11 cellular contexts compared by ENCODE assay signal in the genomic region with DNA sequence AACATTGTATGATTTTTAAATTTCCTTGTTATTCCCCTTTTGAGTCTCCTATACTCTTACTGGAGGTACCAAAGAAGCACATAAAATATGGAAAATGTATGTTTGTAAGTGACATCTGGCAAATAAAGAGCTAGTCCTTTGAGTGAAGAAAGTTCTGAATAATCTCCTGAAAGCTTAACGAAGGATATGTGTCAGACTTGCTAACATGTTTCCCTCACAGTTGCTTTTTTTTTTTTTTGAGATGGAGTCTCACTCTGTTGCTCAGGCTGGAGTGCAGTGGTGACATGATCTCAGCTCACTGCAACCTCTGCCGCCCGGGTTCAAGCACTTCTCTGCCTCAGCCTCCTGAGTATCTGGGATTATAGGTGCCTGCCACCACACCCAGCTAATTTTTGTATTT.
"Had no signal": no experiment of that assay in that cellular context is flagged by ENCODE, and none has a peak within 500 bp of the region (broad histone marks: within the 10 kb centered on the region; RNA-seq: fewer than 3 reads in every experiment).

No MANE protein-coding gene starts in this region.

- H3K4me1 ChIP-seq: adrenal gland, esophagus muscularis mucosa, parathyroid adenoma, sigmoid colon had no signal

- H3K27ac ChIP-seq: adrenal gland, cardiac muscle cell, esophagus muscularis mucosa, parathyroid adenoma, sigmoid colon, SJSA1, spleen had no signal

- H3K4me3 ChIP-seq: adrenal gland, cardiac muscle cell, esophagus muscularis mucosa, sigmoid colon, SJSA1, spleen had no signal

- DNase-seq: activated gamma-delta T cell treated with Interleukin-2 at 50 U/mL for 16 hours, adrenal gland, islet precursor cell, sigmoid colon, spleen, T1000 had no signal

- H3K9me3 ChIP-seq: adrenal gland, esophagus muscularis mucosa, neutrophil, sigmoid colon, SJSA1, spleen had no signal

- H3K27me3 ChIP-seq: adrenal gland, cardiac muscle cell, esophagus muscularis mucosa, neutrophil, sigmoid colon, SJSA1, spleen had no signal
